In genomic region chr1:119827010-119827409, GRCh38 we compare ENCODE assay signal across 11 cellular contexts.
DNase-seq lines count a peak whose midpoint lies in the region; ATAC-seq and TF ChIP-seq lines count a peak whose summit lies in the region.
"Had no signal": no experiment of that assay in that cellular context is flagged by ENCODE, and none has a peak within 500 bp of the region (broad histone marks: within the 10 kb centered on the region; RNA-seq: fewer than 3 reads in every experiment).

No MANE protein-coding gene starts in this region.

- ATAC-seq in SK-N-SH treated with all-trans-retinoic acid at 6 μM for 48 hours, result peak; percentile 41; the same call in 2 of the 3 replicates
- ATAC-seq in GM19395 (IDR thresholded peaks at IDR 0.05; ENCODE audit: unreplicated experiment), result no peak
- ATAC-seq in HG02938 (IDR thresholded peaks at IDR 0.05; ENCODE audit: unreplicated experiment), result no peak

- TF ChIP-seq CTCF in AG10803 (conservative IDR thresholded peaks at IDR 0.05; ENCODE audit: low read length), result peak; percentile 46

- no peak overlapping the region for H3K4me3 ChIP-seq in AG10803 (ENCODE audit: low read length)
- H3K4me3 ChIP-seq: ovary had no signal

- no peak for DNase-seq in AG10803 (ENCODE audit: low read depth)
- DNase-seq in GM19240 (ENCODE audit: insufficient read length, low spot score), result peak; percentile 9
- DNase-seq in iPS-NIHi7 (ENCODE audit: extremely low spot score), result peak; percentile 60
- DNase-seq in dedifferentiated amniotic fluid mesenchymal stem cell (ENCODE audit: extremely low spot score), result no peak
- no peak for DNase-seq in stimulated activated CD4-positive, alpha-beta T cell treated with anti-CD3 and anti-CD28 coated beads, Interleukin-1b, Interleukin-23, amount 100 ng/mL, for 48 hours
- DNase-seq: activated CD4-positive, alpha-beta T cell treated with anti-CD3 and anti-CD28 coated beads for 48 hours; amygdala; ovary had no signal

TF ChIP-seq in SK-N-SH treated with all-trans-retinoic acid at 6 μM for 48 hours, 23 proteins besides CTCF, POLR2A, EP300 and RAD21:
- TF ChIP-seq ZNF70 (CRISPR knock-in tag; IDR thresholded peaks at IDR 0.05) (no peak), ZFP3 (CRISPR knock-in tag; IDR thresholded peaks at IDR 0.05) (no peak), SNAI2 (CRISPR knock-in tag; IDR thresholded peaks at IDR 0.05) (no peak), PPARA (CRISPR knock-in tag; IDR thresholded peaks at IDR 0.05; ENCODE audit: borderline replicate concordance) (no peak), ISL1 (CRISPR knock-in tag; IDR thresholded peaks at IDR 0.05) (no peak), OSR1 (CRISPR knock-in tag; IDR thresholded peaks at IDR 0.05) (no peak), GLIS3 (CRISPR knock-in tag; IDR thresholded peaks at IDR 0.05) (no peak), ESRRG (CRISPR knock-in tag; IDR thresholded peaks at IDR 0.05) (no peak), ZNF8 (CRISPR knock-in tag; IDR thresholded peaks at IDR 0.05) (no peak), CREB5 (CRISPR knock-in tag; IDR thresholded peaks at IDR 0.05; ENCODE audit: low read depth) (no peak)
- TF ChIP-seq, protein P1, sequence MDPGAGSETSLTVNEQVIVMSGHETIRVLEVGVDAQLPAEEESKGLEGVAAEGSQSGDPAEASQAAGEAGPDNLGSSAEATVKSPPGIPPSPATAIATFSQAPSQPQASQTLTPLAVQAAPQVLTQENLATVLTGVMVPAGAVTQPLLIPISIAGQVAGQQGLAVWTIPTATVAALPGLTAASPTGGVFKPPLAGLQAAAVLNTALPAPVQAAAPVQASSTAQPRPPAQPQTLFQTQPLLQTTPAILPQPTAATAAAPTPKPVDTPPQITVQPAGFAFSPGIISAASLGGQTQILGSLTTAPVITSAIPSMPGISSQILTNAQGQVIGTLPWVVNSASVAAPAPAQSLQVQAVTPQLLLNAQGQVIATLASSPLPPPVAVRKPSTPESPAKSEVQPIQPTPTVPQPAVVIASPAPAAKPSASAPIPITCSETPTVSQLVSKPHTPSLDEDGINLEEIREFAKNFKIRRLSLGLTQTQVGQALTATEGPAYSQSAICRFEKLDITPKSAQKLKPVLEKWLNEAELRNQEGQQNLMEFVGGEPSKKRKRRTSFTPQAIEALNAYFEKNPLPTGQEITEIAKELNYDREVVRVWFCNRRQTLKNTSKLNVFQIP (CRISPR knock-in tag; IDR thresholded peaks at IDR 0.05; ENCODE audit: borderline replicate concordance, low read depth), result no peak
- TF ChIP-seq, protein P2, sequence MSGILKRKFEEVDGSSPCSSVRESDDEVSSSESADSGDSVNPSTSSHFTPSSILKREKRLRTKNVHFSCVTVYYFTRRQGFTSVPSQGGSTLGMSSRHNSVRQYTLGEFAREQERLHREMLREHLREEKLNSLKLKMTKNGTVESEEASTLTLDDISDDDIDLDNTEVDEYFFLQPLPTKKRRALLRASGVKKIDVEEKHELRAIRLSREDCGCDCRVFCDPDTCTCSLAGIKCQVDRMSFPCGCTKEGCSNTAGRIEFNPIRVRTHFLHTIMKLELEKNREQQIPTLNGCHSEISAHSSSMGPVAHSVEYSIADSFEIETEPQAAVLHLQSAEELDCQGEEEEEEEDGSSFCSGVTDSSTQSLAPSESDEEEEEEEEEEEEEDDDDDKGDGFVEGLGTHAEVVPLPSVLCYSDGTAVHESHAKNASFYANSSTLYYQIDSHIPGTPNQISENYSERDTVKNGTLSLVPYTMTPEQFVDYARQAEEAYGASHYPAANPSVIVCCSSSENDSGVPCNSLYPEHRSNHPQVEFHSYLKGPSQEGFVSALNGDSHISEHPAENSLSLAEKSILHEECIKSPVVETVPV (CRISPR knock-in tag; IDR thresholded peaks at IDR 0.05), result no peak

Comparison
In these comparisons a context has a peak if more than half of its experiments do, and no peak if none do; other contexts are left out.
1. DNase-seq: peak in GM19240 (single experiment) and iPS-NIHi7 (single experiment); none in AG10803 (single experiment), dedifferentiated amniotic fluid mesenchymal stem cell (single experiment) and stimulated activated CD4-positive, alpha-beta T cell treated with anti-CD3 and anti-CD28 coated beads, Interleukin-1b, Interleukin-23, amount 100 ng/mL, for 48 hours (single experiment).